ENCODE assay signal across 12 cellular contexts in the genomic region with DNA sequence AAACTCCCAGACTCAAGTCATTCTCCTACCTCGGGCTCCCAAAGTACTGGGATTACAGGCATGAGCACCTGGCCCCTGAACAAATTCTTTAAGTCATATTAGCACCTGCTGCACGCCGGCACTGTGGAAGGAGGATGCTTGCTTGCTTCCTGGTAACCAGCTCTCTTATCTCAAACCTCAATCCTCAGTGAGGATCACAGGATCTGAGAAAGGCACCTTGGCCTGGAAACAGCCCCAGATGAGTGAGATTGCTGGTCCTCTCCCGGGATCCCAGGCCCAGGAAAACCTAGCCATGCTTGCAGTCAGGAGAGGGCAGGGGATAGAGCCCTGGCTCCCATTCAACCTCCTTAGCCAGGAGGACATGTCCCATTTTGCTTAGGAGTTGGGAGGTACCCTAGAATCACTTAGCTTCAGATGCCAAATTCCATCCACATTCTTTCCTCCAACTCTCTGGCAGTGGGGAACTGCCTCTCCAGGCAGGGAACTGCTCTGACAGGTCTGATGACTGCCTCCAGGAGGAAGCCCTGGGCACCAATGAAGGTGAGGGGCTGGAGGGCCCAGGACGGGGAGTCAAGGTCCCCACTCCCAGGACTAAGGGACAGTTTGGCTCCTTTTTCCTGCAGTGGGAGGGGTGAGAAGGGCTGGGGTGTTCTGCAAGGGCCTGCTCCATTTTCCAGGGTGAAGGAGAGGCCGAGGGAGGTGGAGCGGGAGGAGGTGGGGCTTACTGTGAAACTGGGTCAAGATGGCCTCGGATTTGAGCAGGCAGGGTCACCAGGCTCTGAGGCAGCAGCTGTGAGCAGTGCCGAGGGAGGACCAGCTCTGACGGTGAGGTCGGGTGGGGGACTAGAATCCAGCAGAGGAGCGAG. TPM values are rescaled to one million over a fixed set of nuclear protein-coding genes. Genes with fewer than 3 reads are reported as not detected.
DNase-seq lines count a peak whose midpoint lies in the region; ATAC-seq and TF ChIP-seq lines count a peak whose summit lies in the region.
"Had no signal": no experiment of that assay in that cellular context is flagged by ENCODE, and none has a peak within 500 bp of the region (broad histone marks: within the 10 kb centered on the region; RNA-seq: fewer than 3 reads in every experiment).

No MANE protein-coding gene starts in this region.

- TF ChIP-seq POLR2A in ovary (IDR thresholded peaks at IDR 0.05), result no peak

- DNase-seq in AG04450 (ENCODE audit: low read depth, low spot score) (no peak), amygdala (lab: John Stamatoyannopoulos, UW) (peak in 39 of 56 donors; percentile 43 to 79 (median 63)), heart right ventricle (peak; percentile 58 to 64), ovary (peak; percentile 83 to 89 (median 86)), RPMI8226 (no peak)
- no peak for DNase-seq in stimulated activated effector memory CD8-positive, alpha-beta T cell treated with anti-CD3 and anti-CD28 coated beads, Interleukin-12 subunit alpha, Interleukin-12 subunit beta, amount 100 ng/mL, for 72 hours (ENCODE audit: low spot score in 2 of 2)
- DNase-seq: activated naive CD4-positive, alpha-beta T cell; NCI-H510A; small intestine had no signal

- H3K27me3 ChIP-seq in AG04450 (ENCODE audit: control insufficient read depth, insufficient read depth, low read length) (no peaks in the 10 kb centered on the region), heart right ventricle (no peaks in the 10 kb centered on the region), ovary (no peaks in the 10 kb centered on the region)

- H3K4me3 ChIP-seq in AG04450 (ENCODE audit: low read depth, low read length) (no peak overlapping the region), heart right ventricle (peak overlapping the region in 4 of 10 donors; percentile 2 to 25 (median 16)), ovary (no peak overlapping the region)

- CTCF ChIA-PET in AG04450 (lab: Charles Lee), result interaction anchor here (0.6 to 3.9 kb wide), 5 partner anchors 8 to 132 kb away, joined by 3 to 43 read pairs (median 3); a partner anchor contains a TSS

- H3K27ac ChIP-seq in AG04450 (ENCODE audit: low read depth, low read length) (peak overlapping the region; percentile 31), heart right ventricle (peak overlapping the region in 9 of 10 donors; percentile 57 to 81 (median 76)), ovary (peak overlapping the region; percentile 79 to 93)

- POLR2A ChIA-PET in AG04450 (lab: Yijun Ruan, JAX), result interaction anchor here (1.0 kb wide), 1 partner anchor 98 kb away, joined by 3 read pairs; no protein-coding TSS in a partner anchor

- intact Hi-C loops in heart right ventricle (cut with DNase I) (loop anchor here in 2 of 10 donors (5.0 to 10.0 kb wide), 2 partner anchors 125 to 237 kb away; no protein-coding TSS in a partner anchor), ovary (cut with DNase I) (loop anchor here in 2 of 4 donors (5.0 to 10.0 kb wide), 2 partner anchors 120 to 237 kb away; a partner anchor contains a TSS)

- H3K9me3 Mint-ChIP-seq in stimulated activated effector memory CD8-positive, alpha-beta T cell treated with anti-CD3 and anti-CD28 coated beads, Interleukin-12 subunit alpha, Interleukin-12 subunit beta, amount 100 ng/mL, for 72 hours, result no peaks in the 10 kb centered on the region

- H3K4me3 Mint-ChIP-seq in stimulated activated effector memory CD8-positive, alpha-beta T cell treated with anti-CD3 and anti-CD28 coated beads, Interleukin-12 subunit alpha, Interleukin-12 subunit beta, amount 100 ng/mL, for 72 hours, result no peak overlapping the region

- H3K4me1 ChIP-seq in heart right ventricle (peaks cover 4 to 41% (median 19%) of the 10 kb centered on the region in 9 donors), ovary (ENCODE audit: insufficient read depth) (peaks cover 27% of the 10 kb centered on the region)

- ATAC-seq in heart right ventricle (peak; percentile 61 to 84 (median 74)), GM21723 (IDR thresholded peaks at IDR 0.05; ENCODE audit: unreplicated experiment) (no peak), GM18867 (IDR thresholded peaks at IDR 0.05; ENCODE audit: unreplicated experiment) (no peak)
- no peak for ATAC-seq in stimulated activated effector memory CD8-positive, alpha-beta T cell treated with anti-CD3 and anti-CD28 coated beads, Interleukin-12 subunit alpha, Interleukin-12 subunit beta, amount 100 ng/mL, for 72 hours

- WGBS in heart right ventricle, 2 donors, result 52 to 54% methylated on average over 12 of the region's 12 CpGs
- 16 to 31% (median 17%) methylated on average over 12 of the region's 12 CpGs for WGBS in ovary, 3 donors

- no peaks in the 10 kb centered on the region; the same call in 1 of the 2 replicates for H3K9me3 ChIP-seq in AG04450 (ENCODE audit: control insufficient read depth, insufficient read depth, low read length)
- no peaks in the 10 kb centered on the region for H3K9me3 ChIP-seq in heart right ventricle
- H3K9me3 ChIP-seq in ovary, result no peaks in the 10 kb centered on the region

- no peak overlapping the region for H3K27ac Mint-ChIP-seq in stimulated activated effector memory CD8-positive, alpha-beta T cell treated with anti-CD3 and anti-CD28 coated beads, Interleukin-12 subunit alpha, Interleukin-12 subunit beta, amount 100 ng/mL, for 72 hours

- H3K36me3 ChIP-seq in heart right ventricle (peaks cover 0 to 54% (median 32%) of the 10 kb centered on the region in 9 donors), ovary (no peaks in the 10 kb centered on the region)

- no peak for TF ChIP-seq EP300 in ovary (IDR thresholded peaks at IDR 0.05)

- peaks cover 7% of the 10 kb centered on the region for H3K4me1 Mint-ChIP-seq in stimulated activated effector memory CD8-positive, alpha-beta T cell treated with anti-CD3 and anti-CD28 coated beads, Interleukin-12 subunit alpha, Interleukin-12 subunit beta, amount 100 ng/mL, for 72 hours

- H3K36me3 Mint-ChIP-seq in stimulated activated effector memory CD8-positive, alpha-beta T cell treated with anti-CD3 and anti-CD28 coated beads, Interleukin-12 subunit alpha, Interleukin-12 subunit beta, amount 100 ng/mL, for 72 hours, result peaks cover 52% of the 10 kb centered on the region

- TF ChIP-seq CTCF in AG04450 (IDR thresholded peaks at IDR 0.05; ENCODE audit: low read depth, low read length) (no peak), heart right ventricle (IDR thresholded peaks at IDR 0.05) (no peak), ovary (IDR thresholded peaks at IDR 0.05) (no peak)

RNA-seq across cellular contexts. Expression of a gene that starts 9.5 kb away (rescaled TPM):
- not detected in 2 replicates for polyA plus RNA-seq in AG04450 (2011; rRNA removed)
- not detected in 2 replicates for polyA minus RNA-seq in AG04450 (2011; rRNA and poly(A)+ RNA removed)
- under 1 TPM in 4 of 10 donors, not detected in 6; 0.04 to 0.20 (median 0.06) TPM for total RNA-seq in heart right ventricle
- under 1 TPM in 1 of 2 donors, not detected in 1; 0.03 TPM for polyA plus RNA-seq in heart right ventricle
- total RNA-seq in ovary, result under 1 TPM in 5 of 7 donors, not detected in 2; 0.10 to 0.34 (median 0.13) TPM
- under 1 TPM; 0.01 to 0.03 TPM for polyA plus RNA-seq in ovary
- polyA plus RNA-seq: BJ had no signal

RNA-seq across cellular contexts. Expression of a gene that starts 12.3 kb away (rescaled TPM):
- polyA plus RNA-seq in AG04450 (2011; rRNA removed), result 50.9 and 58.0 TPM in 2 replicates
- 30.5 and 40.0 TPM in 2 replicates for polyA minus RNA-seq in AG04450 (2011; rRNA and poly(A)+ RNA removed)
- total RNA-seq in heart right ventricle, result 10 to 100 TPM; 70.9 to 92.7 (median 83.4) TPM
- polyA plus RNA-seq in heart right ventricle, result 10 to 100 TPM; 21.5 to 29.6 TPM
- 10 to 100 TPM; 20.0 to 95.9 (median 67.6) TPM for total RNA-seq in ovary
- 10 to 100 TPM; 26.6 to 65.8 TPM for polyA plus RNA-seq in ovary

RNA-seq across cellular contexts. Expression of a gene that starts 28.2 kb away (rescaled TPM):
- polyA plus RNA-seq in AG04450 (2011; rRNA removed), result not detected in 2 replicates
- polyA minus RNA-seq in AG04450 (2011; rRNA and poly(A)+ RNA removed), result not detected in 2 replicates
- 1 to 10 TPM in 2 of 10 donors, under 1 TPM in 8; 0.09 to 6.2 (median 0.47) TPM for total RNA-seq in heart right ventricle
- polyA plus RNA-seq in heart right ventricle, result under 1 TPM; 0.32 to 0.51 TPM
- total RNA-seq in ovary, result 1 to 10 TPM in 5 of 7 donors, under 1 TPM in 2; 0.58 to 4.8 (median 1.7) TPM
- polyA plus RNA-seq in ovary, result 10 to 100 TPM in 1 of 2 donors, under 1 TPM in 1; 0.98 to 15.4 TPM
- polyA plus RNA-seq: BJ had no signal

Comparison
In these comparisons a context has a peak if more than half of its experiments do, and no peak if none do; other contexts are left out.
1. DNase-seq: peak in amygdala (39 of 56), heart right ventricle (2 of 2) and ovary (5 of 5); none in AG04450 (single experiment), stimulated activated effector memory CD8-positive, alpha-beta T cell treated with anti-CD3 and anti-CD28 coated beads, Interleukin-12 subunit alpha, Interleukin-12 subunit beta, amount 100 ng/mL, for 72 hours (0 of 2) and RPMI8226 (single experiment).
2. H3K27ac ChIP-seq: peak in every context shown above with its lines; median percentile 86 in ovary; 76 in heart right ventricle; 31 in AG04450.
3. ATAC-seq: peak in heart right ventricle (8 of 8); none in GM21723 (single experiment), stimulated activated effector memory CD8-positive, alpha-beta T cell treated with anti-CD3 and anti-CD28 coated beads, Interleukin-12 subunit alpha, Interleukin-12 subunit beta, amount 100 ng/mL, for 72 hours (single experiment) and GM18867 (single experiment).